ENCODE assay signal across 39 cellular contexts in the genomic region with DNA sequence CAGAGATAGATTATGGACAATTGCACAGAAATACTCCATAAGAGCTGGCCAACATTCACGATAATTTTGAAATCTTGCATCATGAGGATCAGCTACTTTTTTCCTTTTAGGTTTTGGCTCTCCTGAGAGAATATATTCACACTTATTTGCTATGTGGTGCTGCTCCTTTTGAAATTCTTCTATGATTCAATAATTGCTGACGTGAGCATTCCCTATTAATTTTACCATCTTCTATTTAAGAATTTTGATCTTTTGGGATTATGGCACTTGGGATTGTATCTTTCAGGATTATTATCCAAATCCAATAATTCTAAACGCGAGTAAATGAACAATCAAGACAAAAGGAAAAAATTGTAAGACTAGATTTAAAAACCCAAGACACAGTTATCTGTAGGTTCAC.
"Had no signal": no experiment of that assay in that cellular context is flagged by ENCODE, and none has a peak within 500 bp of the region (broad histone marks: within the 10 kb centered on the region; RNA-seq: fewer than 3 reads in every experiment).

No MANE protein-coding gene starts in this region.

- H3K27ac ChIP-seq: adrenal gland, ascending aorta, body of pancreas, brain microvascular endothelial cell, breast epithelium, cardiac muscle cell had no signal

- H3K9me3 ChIP-seq: adrenal gland, ascending aorta, body of pancreas, breast epithelium had no signal

- H3K4me1 ChIP-seq: adrenal gland, ascending aorta, body of pancreas, breast epithelium had no signal

- DNase-seq: activated effector memory CD4-positive, alpha-beta T cell treated with anti-CD3 and anti-CD28 coated beads, Interleukin-2, amount 50 U/mL, for 16 hours; activated effector memory CD4-positive, alpha-beta T cell treated with Interleukin-2 at 50 U/mL for 16 hours; activated gamma-delta T cell; activated gamma-delta T cell treated with Interleukin-2 at 50 U/mL for 16 hours; activated naive CD4-positive, alpha-beta T cell; activated naive CD4-positive, alpha-beta T cell treated with anti-CD3 and anti-CD28 coated beads for 36 hours; activated naive CD4-positive, alpha-beta T cell treated with anti-CD3 and anti-CD28 coated beads, Interleukin-2, amount 10 ng/mL, durations not matched to agents 7 days and 5 days; activated naive CD4-positive, alpha-beta T cell treated with Interleukin-2 at 50 U/mL for 16 hours; activated naive CD8-positive, alpha-beta T cell treated with anti-CD3 and anti-CD28 coated beads for 36 hours; activated naive CD8-positive, alpha-beta T cell treated with anti-CD3 and anti-CD28 coated beads, Interleukin-2, amount 10 ng/mL, durations not matched to agents 7 days and 5 days; activated naive CD8-positive, alpha-beta T cell treated with anti-CD3 and anti-CD28 coated beads, Interleukin-2, amount 50 U/mL, for 24 hours; activated T-cell treated with anti-CD3 and anti-CD28 coated beads, Interleukin-2, amount 50 U/mL, for 1 hour; activated T-cell treated with anti-CD3 and anti-CD28 coated beads, Interleukin-2, amount 50 U/mL, for 24 hours; activated T-cell treated with anti-CD3 and anti-CD28 coated beads, Interleukin-2, amount 50 U/mL, for 4 hours; activated T-cell treated with anti-CD3 and anti-CD28 coated beads, Interleukin-2, amount 50 U/mL, for 48 hours; activated T-cell treated with anti-CD3 and anti-CD28 coated beads, Interleukin-2, amount 50 U/mL, for 72 hours; adrenal gland; amniotic stem cell; amygdala; anterior cingulate cortex; aorta; body of pancreas; brain microvascular endothelial cell; caudate nucleus; central memory CD4-positive, alpha-beta T cell; cerebellar nuclear complex had no signal

- H3K27ac Mint-ChIP-seq: activated naive CD4-positive, alpha-beta T cell treated with anti-CD3 and anti-CD28 coated beads for 36 hours; activated naive CD4-positive, alpha-beta T cell treated with anti-CD3 and anti-CD28 coated beads, Interleukin-2, amount 10 ng/mL, durations not matched to agents 7 days and 5 days; activated naive CD4-positive, alpha-beta T cell treated with anti-CD3 and anti-CD28 coated beads, Interleukin-2, amount 50 U/mL, for 24 hours; activated naive CD4-positive, alpha-beta T cell treated with anti-CD3 and anti-CD28 coated beads, Interleukin-2, amount 50 U/mL, for 72 hours; activated naive CD8-positive, alpha-beta T cell; activated naive CD8-positive, alpha-beta T cell treated with anti-CD3 and anti-CD28 coated beads for 36 hours; activated naive CD8-positive, alpha-beta T cell treated with anti-CD3 and anti-CD28 coated beads, Interleukin-2, amount 10 ng/mL, durations not matched to agents 7 days and 5 days; activated naive CD8-positive, alpha-beta T cell treated with anti-CD3 and anti-CD28 coated beads, Interleukin-2, amount 50 U/mL, for 24 hours; activated T-cell treated with anti-CD3 and anti-CD28 coated beads, Interleukin-2, amount 50 U/mL, for 24 hours; activated T-cell treated with anti-CD3 and anti-CD28 coated beads, Interleukin-2, amount 50 U/mL, for 72 hours; activated T-helper 1 cell treated with anti-CD3 and anti-CD28 coated beads, Interleukin-12 subunit alpha, Interleukin-12 subunit beta, Interleukin-2, Interleukin-4 antibody, amounts not matched to agents 30 ng/mL and 10 ng/mL and 1 ng/mL, durations not matched to agents 14 hours and 24 hours and 36 hours; activated T-helper 17 cell treated with anti-CD3 and anti-CD28 coated beads, Interleukin-2, amount 50 U/mL, for 72 hours; activated T-helper 2 cell treated with anti-CD3 and anti-CD28 coated beads, Interferon-gamma antibody, Interleukin-2, Interleukin-4, amounts not matched to agents 10 μg/mL and 5 μg/mL and 100 μg/mL, durations not matched to agents 14 hours and 24 hours and 36 hours; brain had no signal

- FAIRE-seq: astrocyte, bronchial epithelial cell had no signal

- H3K4me3 Mint-ChIP-seq: activated naive CD4-positive, alpha-beta T cell treated with anti-CD3 and anti-CD28 coated beads for 36 hours; activated naive CD4-positive, alpha-beta T cell treated with anti-CD3 and anti-CD28 coated beads, Interleukin-2, amount 10 ng/mL, durations not matched to agents 7 days and 5 days; activated naive CD4-positive, alpha-beta T cell treated with anti-CD3 and anti-CD28 coated beads, Interleukin-2, amount 50 U/mL, for 24 hours; activated naive CD8-positive, alpha-beta T cell; activated naive CD8-positive, alpha-beta T cell treated with anti-CD3 and anti-CD28 coated beads for 36 hours; activated naive CD8-positive, alpha-beta T cell treated with anti-CD3 and anti-CD28 coated beads, Interleukin-2, amount 10 ng/mL, durations not matched to agents 7 days and 5 days; activated naive CD8-positive, alpha-beta T cell treated with anti-CD3 and anti-CD28 coated beads, Interleukin-2, amount 50 U/mL, for 24 hours; activated T-cell treated with anti-CD3 and anti-CD28 coated beads, Interleukin-2, amount 50 U/mL, for 24 hours; activated T-cell treated with anti-CD3 and anti-CD28 coated beads, Interleukin-2, amount 50 U/mL, for 4 hours; activated T-cell treated with anti-CD3 and anti-CD28 coated beads, Interleukin-2, amount 50 U/mL, for 72 hours; activated T-helper 1 cell treated with anti-CD3 and anti-CD28 coated beads, Interleukin-12 subunit alpha, Interleukin-12 subunit beta, Interleukin-2, Interleukin-4 antibody, amounts not matched to agents 30 ng/mL and 10 ng/mL and 1 ng/mL, durations not matched to agents 14 hours and 24 hours and 36 hours; activated T-helper 17 cell treated with anti-CD3 and anti-CD28 coated beads, Interleukin-2, amount 50 U/mL, for 72 hours; brain; central memory CD8-positive, alpha-beta T cell had no signal

- H3K36me3 Mint-ChIP-seq: activated naive CD4-positive, alpha-beta T cell treated with anti-CD3 and anti-CD28 coated beads, Interleukin-2, amount 10 ng/mL, durations not matched to agents 7 days and 5 days; activated naive CD4-positive, alpha-beta T cell treated with anti-CD3 and anti-CD28 coated beads, Interleukin-2, amount 50 U/mL, for 24 hours; activated naive CD8-positive, alpha-beta T cell; activated naive CD8-positive, alpha-beta T cell treated with anti-CD3 and anti-CD28 coated beads for 36 hours; activated naive CD8-positive, alpha-beta T cell treated with anti-CD3 and anti-CD28 coated beads, Interleukin-2, amount 10 ng/mL, durations not matched to agents 7 days and 5 days; brain had no signal

- H3K27me3 Mint-ChIP-seq: activated naive CD4-positive, alpha-beta T cell treated with anti-CD3 and anti-CD28 coated beads, Interleukin-2, amount 10 ng/mL, durations not matched to agents 7 days and 5 days; activated naive CD4-positive, alpha-beta T cell treated with anti-CD3 and anti-CD28 coated beads, Interleukin-2, amount 50 U/mL, for 24 hours; activated naive CD8-positive, alpha-beta T cell; activated naive CD8-positive, alpha-beta T cell treated with anti-CD3 and anti-CD28 coated beads for 36 hours; activated naive CD8-positive, alpha-beta T cell treated with anti-CD3 and anti-CD28 coated beads, Interleukin-2, amount 10 ng/mL, durations not matched to agents 7 days and 5 days; activated naive CD8-positive, alpha-beta T cell treated with anti-CD3 and anti-CD28 coated beads, Interleukin-2, amount 50 U/mL, for 24 hours; activated T-cell treated with anti-CD3 and anti-CD28 coated beads, Interleukin-2, amount 50 U/mL, for 24 hours; activated T-helper 17 cell treated with anti-CD3 and anti-CD28 coated beads, Interleukin-2, amount 50 U/mL, for 72 hours; brain; central memory CD8-positive, alpha-beta T cell had no signal

- H3K4me1 Mint-ChIP-seq: activated naive CD4-positive, alpha-beta T cell treated with anti-CD3 and anti-CD28 coated beads, Interleukin-2, amount 10 ng/mL, durations not matched to agents 7 days and 5 days; activated naive CD4-positive, alpha-beta T cell treated with anti-CD3 and anti-CD28 coated beads, Interleukin-2, amount 50 U/mL, for 24 hours; activated naive CD8-positive, alpha-beta T cell treated with anti-CD3 and anti-CD28 coated beads for 36 hours; activated naive CD8-positive, alpha-beta T cell treated with anti-CD3 and anti-CD28 coated beads, Interleukin-2, amount 10 ng/mL, durations not matched to agents 7 days and 5 days; activated naive CD8-positive, alpha-beta T cell treated with anti-CD3 and anti-CD28 coated beads, Interleukin-2, amount 50 U/mL, for 24 hours; activated T-helper 17 cell treated with anti-CD3 and anti-CD28 coated beads, Interleukin-2, amount 50 U/mL, for 72 hours; brain; central memory CD8-positive, alpha-beta T cell had no signal

- H3K27me3 ChIP-seq: adrenal gland, ascending aorta, body of pancreas, brain microvascular endothelial cell, breast epithelium, cardiac muscle cell had no signal

- H3K4me3 ChIP-seq: adrenal gland, ascending aorta, body of pancreas, breast epithelium, cardiac muscle cell had no signal

- H3K36me3 ChIP-seq: adrenal gland, ascending aorta, brain microvascular endothelial cell, breast epithelium, cardiac muscle cell had no signal

- ATAC-seq: activated naive CD4-positive, alpha-beta T cell treated with anti-CD3 and anti-CD28 coated beads, Interleukin-2, amount 50 U/mL, for 72 hours; activated naive CD8-positive, alpha-beta T cell treated with anti-CD3 and anti-CD28 coated beads, Interleukin-2, amount 50 U/mL, for 24 hours; activated T-cell treated with anti-CD3 and anti-CD28 coated beads, Interleukin-2, amount 50 U/mL, for 4 hours; activated T-cell treated with anti-CD3 and anti-CD28 coated beads, Interleukin-2, amount 50 U/mL, for 72 hours; activated T-helper 17 cell treated with anti-CD3 and anti-CD28 coated beads, Interleukin-2, amount 50 U/mL, for 72 hours; body of pancreas had no signal
